In genomic region chr9:79924836-79925235, GRCh38 we compare ENCODE assay signal across 23 cellular contexts.
"Had no signal": no experiment of that assay in that cellular context is flagged by ENCODE, and none has a peak within 500 bp of the region (broad histone marks: within the 10 kb centered on the region; RNA-seq: fewer than 3 reads in every experiment).

No MANE protein-coding gene starts in this region.

- DNase-seq: dorsolateral prefrontal cortex; effector CD8-positive, alpha-beta T cell; endodermal cell; foreskin fibroblast; heart left ventricle; kidney; natural killer cell; right lobe of liver; small intestine; stimulated activated CD4-positive, alpha-beta T cell treated with anti-CD3 and anti-CD28 coated beads, Interleukin-15, amount 100 ng/mL, for 24 hours; stimulated activated CD4-positive, alpha-beta T cell treated with anti-CD3 and anti-CD28 coated beads, Interleukin-2, amount 100 ng/mL, for 48 hours; stimulated activated naive CD4-positive, alpha-beta T cell; stimulated activated naive CD8-positive, alpha-beta T cell treated with anti-CD3 and anti-CD28 coated beads, Interleukin-15, amount 100 ng/mL, for 72 hours; transverse colon had no signal

- H3K4me3 Mint-ChIP-seq: endodermal cell; natural killer cell; neural crest cell; stimulated activated naive CD8-positive, alpha-beta T cell treated with anti-CD3 and anti-CD28 coated beads, Interleukin-15, amount 100 ng/mL, for 72 hours had no signal

- H3K27ac Mint-ChIP-seq: endodermal cell; natural killer cell; progenitor cell of endocrine pancreas; stimulated activated naive CD8-positive, alpha-beta T cell treated with anti-CD3 and anti-CD28 coated beads, Interleukin-15, amount 100 ng/mL, for 72 hours had no signal

- H3K4me1 ChIP-seq: gastroesophageal sphincter, heart left ventricle, parathyroid adenoma, right lobe of liver, suprapubic skin, transverse colon had no signal

- H3K9me3 ChIP-seq: gastroesophageal sphincter, heart left ventricle, right lobe of liver, suprapubic skin, transverse colon had no signal

- ATAC-seq: esophagus mucosa; gastroesophageal sphincter; heart left ventricle; left lobe of liver; natural killer cell; right lobe of liver; stimulated activated naive CD8-positive, alpha-beta T cell treated with anti-CD3 and anti-CD28 coated beads, Interleukin-15, amount 100 ng/mL, for 72 hours had no signal

- H3K27me3 Mint-ChIP-seq: stimulated activated naive CD8-positive, alpha-beta T cell treated with anti-CD3 and anti-CD28 coated beads, Interleukin-15, amount 100 ng/mL, for 72 hours had no signal

- H3K4me1 Mint-ChIP-seq: natural killer cell, neural crest cell had no signal

- H3K36me3 Mint-ChIP-seq: natural killer cell had no signal

- H3K27ac ChIP-seq: dorsolateral prefrontal cortex, epithelial cell of prostate, gastroesophageal sphincter, heart left ventricle, hepatocyte, parathyroid adenoma, right lobe of liver, suprapubic skin, transverse colon had no signal

- H3K9me3 Mint-ChIP-seq: natural killer cell; stimulated activated naive CD8-positive, alpha-beta T cell treated with anti-CD3 and anti-CD28 coated beads, Interleukin-15, amount 100 ng/mL, for 72 hours had no signal

- H3K4me3 ChIP-seq: dorsolateral prefrontal cortex, gastroesophageal sphincter, heart left ventricle, hepatocyte, right lobe of liver, suprapubic skin, transverse colon had no signal

- H3K36me3 ChIP-seq: gastroesophageal sphincter, heart left ventricle, right lobe of liver, suprapubic skin, transverse colon had no signal

- H3K27me3 ChIP-seq: dorsolateral prefrontal cortex, gastroesophageal sphincter, heart left ventricle, hepatocyte, right lobe of liver, suprapubic skin, transverse colon had no signal
